24 cellular contexts compared by ENCODE assay signal in the genomic region with DNA sequence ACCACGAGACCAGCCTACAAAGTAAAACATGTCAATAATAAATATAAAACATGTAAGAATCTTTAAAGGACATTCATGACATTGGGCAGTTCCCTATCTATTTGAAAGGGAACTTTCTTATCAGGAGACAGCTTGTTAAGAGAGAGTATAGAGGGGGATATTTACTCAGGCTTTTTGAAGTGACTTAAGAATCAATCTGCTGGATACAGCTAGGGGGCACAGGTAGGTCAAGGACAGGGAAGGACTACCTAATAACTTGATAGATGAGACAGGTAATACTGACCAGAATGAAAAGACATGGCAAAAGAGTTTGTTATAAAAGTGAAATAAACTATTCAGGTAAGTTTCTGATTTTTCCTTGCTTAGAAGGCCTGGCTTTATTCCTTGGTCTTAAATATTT. TPM values are rescaled to one million over a fixed set of nuclear protein-coding genes. Genes with fewer than 3 reads are reported as not detected.
DNase-seq lines count a peak whose midpoint lies in the region; ATAC-seq, FAIRE-seq and TF ChIP-seq lines count a peak whose summit lies in the region.
"Had no signal": no experiment of that assay in that cellular context is flagged by ENCODE, and none has a peak within 500 bp of the region (broad histone marks: within the 10 kb centered on the region; RNA-seq: fewer than 3 reads in every experiment).

No MANE protein-coding gene starts in this region.

- no peak overlapping the region for H3K4me3 ChIP-seq in GM12864 (ENCODE audit: low read depth, low read length)
- no peak overlapping the region for H3K4me3 ChIP-seq in OCI-LY3 (ENCODE audit: low read length)
- no peak overlapping the region for H3K4me3 ChIP-seq in K562
- no peak overlapping the region for H3K4me3 ChIP-seq in psoas muscle
- H3K4me3 ChIP-seq: MG63, SJCRH30 had no signal

- no peak; a peak in 1 of 4 replicates for TF ChIP-seq RAD21 in K562 (CRISPR knock-in tag; conservative IDR thresholded peaks at IDR 0.05 in 1 of 2, IDR thresholded peaks at IDR 0.05 in 1 of 2)

- H3K4me1 ChIP-seq in OCI-LY3 (ENCODE audit: low read length) (no peaks in the 10 kb centered on the region), K562 (replicated peaks in 1 of 2; ENCODE audit: control insufficient read depth in 2 of 2, insufficient read depth in 2 of 2, low read length in 2 of 2) (no peaks in the 10 kb centered on the region), psoas muscle (no peaks in the 10 kb centered on the region)
- H3K4me1 ChIP-seq: SJCRH30 had no signal

- no peak for DNase-seq in GM12864 (ENCODE audit: low read depth)
- DNase-seq in K562 (ENCODE audit: extremely low read depth in 1 of 4, low spot score in 3 of 4), result peak in 2 of 4 experiments; percentile 46 to 51
- no peak for DNase-seq in psoas muscle
- no peak for DNase-seq in activated T-cell treated with anti-CD3 and anti-CD28 coated beads, Interleukin-2, amount 50 U/mL, for 24 hours
- DNase-seq: AML-193, DND-41, IMR-90, Karpas-422, MG63, NCI-H1092, NCI-H1694, NCI-H2081 treated with DMSO at 0.1 percent for 48 hours, SJCRH30, T-helper 17 cell had no signal

- H3K27me3 Mint-ChIP-seq in activated T-cell treated with anti-CD3 and anti-CD28 coated beads, Interleukin-2, amount 50 U/mL, for 24 hours, result no peaks in the 10 kb centered on the region
- H3K27me3 Mint-ChIP-seq: T-helper 17 cell had no signal

- no peak for FAIRE-seq in K562 (lab: Jason Lieb, UNC)
- FAIRE-seq: GM12891, GM19239 had no signal

- H3K4me1 Mint-ChIP-seq in activated T-cell treated with anti-CD3 and anti-CD28 coated beads, Interleukin-2, amount 50 U/mL, for 24 hours (ENCODE audit: low read depth), result no peaks in the 10 kb centered on the region
- H3K4me1 Mint-ChIP-seq: CD14-positive monocyte, T-helper 17 cell had no signal

- TF ChIP-seq CTCF in GM12864 (IDR thresholded peaks at IDR 0.05; ENCODE audit: low read depth, low read length, missing control alignments) (peak; percentile 11), OCI-LY3 (IDR thresholded peaks at IDR 0.05; ENCODE audit: low read depth, low read length) (peak; percentile 24), K562 (IDR thresholded peaks at IDR 0.05 in 2 of 3, conservative IDR thresholded peaks at IDR 0.05 in 1 of 3; ENCODE audit: insufficient read depth in 2 of 3, low read depth in 1 of 3, low read length in 3 of 3) (no peak), psoas muscle (IDR thresholded peaks at IDR 0.05) (no peak)

- H3K27me3 ChIP-seq in OCI-LY3 (ENCODE audit: low read depth, low read length) (no peaks in the 10 kb centered on the region), K562 (ENCODE audit: control insufficient read depth in 2 of 2, insufficient read depth in 2 of 2, low read length in 2 of 2) (no peaks in the 10 kb centered on the region), psoas muscle (ENCODE audit: insufficient read depth in 3 of 3, low read length in 2 of 3) (no peaks in the 10 kb centered on the region)
- H3K27me3 ChIP-seq: MG63, SJCRH30 had no signal

- H3K27ac Mint-ChIP-seq in activated T-cell treated with anti-CD3 and anti-CD28 coated beads, Interleukin-2, amount 50 U/mL, for 24 hours, result no peak overlapping the region
- H3K27ac Mint-ChIP-seq: T-helper 17 cell had no signal

- WGBS in K562 (ENCODE audit: insufficient coverage, low coverage, missing lambda C conversion rate), result 88% methylated on average over 1 of the region's 1 CpG
- 93 to 100% (median 97%) methylated on average over 1 of the region's 1 CpG for WGBS in psoas muscle, 3 donors

- no peak for TF ChIP-seq EP300 in K562 (IDR thresholded peaks at IDR 0.05; ENCODE audit: low read length)

- H3K9me1 ChIP-seq in K562 (ENCODE audit: control insufficient read depth, insufficient read depth, low read length), result no peaks in the 10 kb centered on the region

- H3K9me3 ChIP-seq in OCI-LY3 (ENCODE audit: insufficient read depth, low read length) (no peaks in the 10 kb centered on the region), K562 (replicated peaks; ENCODE audit: control insufficient read depth, insufficient read depth, low read depth, low read length) (no peaks in the 10 kb centered on the region), psoas muscle (no peaks in the 10 kb centered on the region)
- H3K9me3 ChIP-seq: MG63, SJCRH30 had no signal

- H3K27ac ChIP-seq in OCI-LY3 (ENCODE audit: low read length) (no peak overlapping the region), K562 (ENCODE audit: extremely low read depth, low read depth, low read length) (no peak overlapping the region), psoas muscle (no peak overlapping the region)
- H3K27ac ChIP-seq: HL-60, SJCRH30 had no signal

- ATAC-seq in K562, result 0 out of 3 replicates have a peak, but pooled peaks have one; percentile 40
- ATAC-seq in GM21723 (IDR thresholded peaks at IDR 0.05; ENCODE audit: unreplicated experiment), result no peak
- ATAC-seq in psoas muscle, result no peak
- ATAC-seq in SK-N-SH treated with all-trans-retinoic acid at 6 μM for 48 hours, result no peak
- ATAC-seq: T-helper 17 cell had no signal

- TF ChIP-seq POLR2A in K562 (conservative IDR thresholded peaks at IDR 0.05), result no peak

- H3K36me3 Mint-ChIP-seq in activated T-cell treated with anti-CD3 and anti-CD28 coated beads, Interleukin-2, amount 50 U/mL, for 24 hours (ENCODE audit: low read depth), result peaks cover 87% of the 10 kb centered on the region

- peaks cover 46% of the 10 kb centered on the region for H3K36me3 ChIP-seq in OCI-LY3 (replicated peaks; ENCODE audit: low read depth, low read length)
- H3K36me3 ChIP-seq in K562 (ENCODE audit: control insufficient read depth, insufficient read depth, low read length), result peaks cover 77% of the 10 kb centered on the region
- H3K36me3 ChIP-seq in psoas muscle (ENCODE audit: insufficient read depth in 1 of 2, low read depth in 1 of 2), result peaks cover 4 to 96% of the 10 kb centered on the region in 2 donors

- intact Hi-C loops in K562 (cut with micrococcal nuclease), result no loop called here
- intact Hi-C loops in psoas muscle (cut with DNase I), result no loop called here

- H2AFZ ChIP-seq in OCI-LY3 (ENCODE audit: low read depth, low read length), result no peak overlapping the region
- no peak overlapping the region for H2AFZ ChIP-seq in K562 (ENCODE audit: low read depth, low read length)

- H3K4me3 Mint-ChIP-seq in activated T-cell treated with anti-CD3 and anti-CD28 coated beads, Interleukin-2, amount 50 U/mL, for 24 hours, result no peak overlapping the region
- H3K4me3 Mint-ChIP-seq: CD14-positive monocyte, T-helper 17 cell had no signal

- no peak overlapping the region for H3K9ac ChIP-seq in OCI-LY3 (ENCODE audit: low read length)
- H3K9ac ChIP-seq in K562 (ENCODE audit: insufficient read depth in 1 of 2, low read depth in 2 of 2, low read length in 2 of 2), result no peak overlapping the region

- no TSS peak for BruUV-seq in K562 (replicated peaks; lab: Mats Ljungman, UMichigan)

- H4K20me1 ChIP-seq in OCI-LY3 (ENCODE audit: insufficient read depth, low read length) (no peaks in the 10 kb centered on the region), K562 (replicated peaks; ENCODE audit: control insufficient read depth, insufficient read depth, low read length) (no peaks in the 10 kb centered on the region)

- H3K79me2 ChIP-seq in OCI-LY3 (ENCODE audit: low read length) (no peaks in the 10 kb centered on the region), K562 (ENCODE audit: control insufficient read depth, insufficient read depth, low read length) (no peaks in the 10 kb centered on the region)

- POLR2A ChIA-PET in K562 (lab: Yijun Ruan, JAX), result no interaction called here

- in situ Hi-C loops in K562 (cut with MboI), result no loop called here

- H3K4me2 ChIP-seq in OCI-LY3 (ENCODE audit: low read length) (no peak overlapping the region), K562 (ENCODE audit: insufficient read depth, low read length) (no peak overlapping the region)

- CTCF ChIA-PET in K562 (lab: Yijun Ruan, JAX; ENCODE audit: low intra/inter-chr PET ratio), result interaction anchor here (0.6 kb wide), 1 partner anchor 566 kb away, joined by 9 read pairs; no protein-coding TSS in a partner anchor

- H3K9me3 Mint-ChIP-seq in activated T-cell treated with anti-CD3 and anti-CD28 coated beads, Interleukin-2, amount 50 U/mL, for 24 hours, result peaks cover 5% of the 10 kb centered on the region

RNA-seq across cellular contexts. Expression of a gene that starts 21.8 kb away (rescaled TPM):
- not detected in 2 replicates for total RNA-seq in K562 (2011; cell fraction: chromatin; rRNA removed; ENCODE audit: low replicate concordance)
- not detected in 2 replicates for total RNA-seq in K562 (2011; cell fraction: nucleolus; rRNA removed)
- not detected in 2 replicates for total RNA-seq in K562 (2011; cell fraction: nucleoplasm; rRNA removed)
- total RNA-seq in K562 (2014; rRNA removed) (not detected in 2 replicates), K562 (2014; rRNA removed; fragmentation: Illumina TruSeq; extraction: Trizol) (0.15 TPM in 1 of 2 replicates, not detected in the other), K562 (2015; rRNA removed; fragmentation: Illumina TruSeq; extraction: Trizol) (0.07 TPM in 1 of 2 replicates, not detected in the other), K562 (2021) (not detected in 2 replicates), psoas muscle (not detected)
- polyA plus RNA-seq in K562 (2011; rRNA removed) (not detected in 2 replicates), K562 (2014; fragmentation: Illumina TruSeq; extraction: Trizol) (not detected in 2 replicates), K562 (2014; fragmentation: Nextera tagmentation; extraction: Ambion mirVana) (not detected), K562 (2014; rRNA removed) (not detected in 2 replicates), psoas muscle (under 1 TPM in 1 of 3 donors, not detected in 2; 0.08 TPM)
- not detected in 2 replicates for polyA plus RNA-seq in K562 (2011; cell fraction: cytosol; rRNA removed)
- polyA plus RNA-seq in K562 (2011; cell fraction: nucleus; rRNA removed), result not detected in 2 replicates
- not detected in 2 replicates for polyA plus RNA-seq in K562 (2012)
- polyA minus RNA-seq in K562 (2011; rRNA and poly(A)+ RNA removed), result not detected in 2 replicates
- polyA minus RNA-seq in K562 (2011; cell fraction: cytosol; rRNA and poly(A)+ RNA removed), result not detected in 2 replicates
- polyA minus RNA-seq in K562 (2011; cell fraction: nucleus; rRNA and poly(A)+ RNA removed), result not detected in 2 replicates
- total RNA-seq: HT1080, NCI-H460, RPMI7951 had no signal
- polyA plus RNA-seq: CD14-positive monocyte had no signal

RNA-seq across cellular contexts. Expression of a gene that starts 44.9 kb away (rescaled TPM):
- 158 and 334 TPM in 2 replicates for total RNA-seq in K562 (2011; cell fraction: chromatin; rRNA removed; ENCODE audit: low replicate concordance)
- 55.7 and 66.5 TPM in 2 replicates for total RNA-seq in K562 (2011; cell fraction: nucleolus; rRNA removed)
- total RNA-seq in K562 (2011; cell fraction: nucleoplasm; rRNA removed), result 143 and 208 TPM in 2 replicates
- total RNA-seq in K562 (2014; rRNA removed) (35.1 and 55.9 TPM in 2 replicates), K562 (2014; rRNA removed; fragmentation: Illumina TruSeq; extraction: Trizol) (71.6 and 80.8 TPM in 2 replicates), K562 (2015; rRNA removed; fragmentation: Illumina TruSeq; extraction: Trizol) (58.3 and 68.1 TPM in 2 replicates), K562 (2021) (32.8 and 37.9 TPM in 2 replicates), psoas muscle (10 to 100 TPM; 23.5 to 30.5 (median 26.7) TPM)
- polyA plus RNA-seq in K562 (2011; rRNA removed) (65.8 and 81.4 TPM in 2 replicates), K562 (2014; fragmentation: Illumina TruSeq; extraction: Trizol) (67.4 and 69.1 TPM in 2 replicates), K562 (2014; fragmentation: Nextera tagmentation; extraction: Ambion mirVana) (10 to 100 TPM; 21.5 to 21.7 TPM), K562 (2014; rRNA removed) (51.1 and 58.1 TPM in 2 replicates), psoas muscle (10 to 100 TPM; 12.4 to 31.7 (median 14.0) TPM)
- 20.5 and 31.6 TPM in 2 replicates for polyA plus RNA-seq in K562 (2011; cell fraction: cytosol; rRNA removed)
- 54.8 and 71.5 TPM in 2 replicates for polyA plus RNA-seq in K562 (2011; cell fraction: nucleus; rRNA removed)
- polyA plus RNA-seq in K562 (2012), result 26.4 and 31.0 TPM in 2 replicates
- 94.6 and 105 TPM in 2 replicates for polyA minus RNA-seq in K562 (2011; rRNA and poly(A)+ RNA removed)
- 14.5 and 15.3 TPM in 2 replicates for polyA minus RNA-seq in K562 (2011; cell fraction: cytosol; rRNA and poly(A)+ RNA removed)
- polyA minus RNA-seq in K562 (2011; cell fraction: nucleus; rRNA and poly(A)+ RNA removed), result 70.0 and 79.6 TPM in 2 replicates

RNA-seq across cellular contexts. Expression of a gene that starts 45.0 kb away (rescaled TPM):
- total RNA-seq in K562 (2011; cell fraction: chromatin; rRNA removed; ENCODE audit: low replicate concordance), result 44.4 and 158 TPM in 2 replicates
- 15.7 and 25.1 TPM in 2 replicates for total RNA-seq in K562 (2011; cell fraction: nucleolus; rRNA removed)
- 33.9 and 38.9 TPM in 2 replicates for total RNA-seq in K562 (2011; cell fraction: nucleoplasm; rRNA removed)
- total RNA-seq in K562 (2014; rRNA removed), result 8.7 and 12.9 TPM in 2 replicates
- total RNA-seq in K562 (2014; rRNA removed; fragmentation: Illumina TruSeq; extraction: Trizol), result 21.6 and 26.5 TPM in 2 replicates
- total RNA-seq in K562 (2015; rRNA removed; fragmentation: Illumina TruSeq; extraction: Trizol), result 18.8 and 19.0 TPM in 2 replicates
- total RNA-seq in K562 (2021), result 18.9 and 20.0 TPM in 2 replicates
- 19.4 and 25.2 TPM in 2 replicates for polyA plus RNA-seq in K562 (2011; rRNA removed)
- polyA plus RNA-seq in K562 (2011; cell fraction: cytosol; rRNA removed), result 8.1 and 8.5 TPM in 2 replicates
- polyA plus RNA-seq in K562 (2011; cell fraction: nucleus; rRNA removed), result 57.1 and 61.1 TPM in 2 replicates
- polyA plus RNA-seq in K562 (2012), result 9.7 and 10.8 TPM in 2 replicates
- polyA plus RNA-seq in K562 (2014; fragmentation: Illumina TruSeq; extraction: Trizol), result 11.9 and 16.1 TPM in 2 replicates
- 1 to 10 TPM; 5.9 to 7.4 TPM for polyA plus RNA-seq in K562 (2014; fragmentation: Nextera tagmentation; extraction: Ambion mirVana)
- 10.0 and 11.6 TPM in 2 replicates for polyA plus RNA-seq in K562 (2014; rRNA removed)
- 38.2 and 47.0 TPM in 2 replicates for polyA minus RNA-seq in K562 (2011; rRNA and poly(A)+ RNA removed)
- polyA minus RNA-seq in K562 (2011; cell fraction: cytosol; rRNA and poly(A)+ RNA removed), result 15.3 and 18.0 TPM in 2 replicates
- 24.4 and 43.3 TPM in 2 replicates for polyA minus RNA-seq in K562 (2011; cell fraction: nucleus; rRNA and poly(A)+ RNA removed)
- 10 to 100 TPM; 23.3 to 31.9 (median 26.7) TPM for total RNA-seq in psoas muscle
- polyA plus RNA-seq in psoas muscle, result 10 to 100 TPM in 1 of 3 donors, 1 to 10 TPM in 2; 4.9 to 14.6 (median 7.3) TPM

Comparison
In these comparisons a context has a peak if more than half of its experiments do, and no peak if none do; other contexts are left out.
1. CTCF ChIP-seq: peak in GM12864 (single experiment) and OCI-LY3 (single experiment); none in K562 (0 of 3) and psoas muscle (single experiment).